8 cellular contexts compared by ENCODE assay signal in the genomic region with DNA sequence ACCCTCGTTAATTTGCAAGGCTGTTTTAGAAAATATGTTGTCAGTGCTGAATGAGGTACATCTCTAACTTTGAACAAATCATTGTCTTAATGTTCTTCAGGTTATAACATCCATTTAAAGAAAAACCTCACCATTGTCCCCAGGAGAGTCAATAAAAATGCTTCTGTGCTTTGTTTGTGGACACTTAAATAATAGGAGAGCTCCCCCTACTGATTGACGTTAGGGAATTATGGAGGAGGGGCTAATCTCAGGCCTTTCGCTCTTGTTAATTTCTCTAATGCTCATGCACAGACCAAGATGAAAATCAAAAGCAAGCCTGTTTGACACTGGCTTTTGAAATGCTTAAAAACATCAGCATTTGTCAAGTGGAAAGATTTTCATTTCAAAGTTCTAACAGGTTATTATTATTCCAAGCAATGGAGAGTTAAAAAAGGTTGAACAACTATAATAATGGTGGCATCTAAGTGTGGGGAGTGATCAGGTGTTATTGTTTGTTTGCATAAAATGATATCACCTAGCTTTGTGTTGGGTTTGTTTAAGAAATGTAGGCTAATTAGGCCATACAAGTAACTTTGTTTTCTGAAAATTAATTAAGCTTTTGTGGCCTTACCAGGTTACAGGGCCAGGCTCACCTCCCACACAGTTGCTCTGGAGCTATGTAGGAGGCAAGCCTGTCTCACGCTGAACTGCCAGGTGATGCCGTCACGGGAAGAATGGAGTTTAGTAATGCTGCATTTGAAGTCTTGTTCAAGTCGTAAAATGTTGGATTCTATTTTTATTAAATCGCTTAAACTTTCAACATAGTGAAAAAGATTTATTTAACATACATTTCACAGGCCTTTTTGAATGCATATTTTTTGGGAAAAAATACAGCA. TPM values are rescaled to one million over a fixed set of nuclear protein-coding genes. Genes with fewer than 3 reads are reported as not detected.
DNase-seq lines count a peak whose midpoint lies in the region; ATAC-seq and TF ChIP-seq lines count a peak whose summit lies in the region.

No MANE protein-coding gene starts in this region.

- no peaks in the 10 kb centered on the region for H3K36me3 Mint-ChIP-seq in osteocyte (ENCODE audit: unreplicated experiment)

- no peak for ATAC-seq in HG03457 (IDR thresholded peaks at IDR 0.05; ENCODE audit: unreplicated experiment)

- H3K4me3 ChIP-seq in GM12865 (ENCODE audit: low read depth, low read length): no peak overlapping the region

- no peaks in the 10 kb centered on the region for H3K27me3 Mint-ChIP-seq in osteocyte (ENCODE audit: unreplicated experiment)

- H3K27ac Mint-ChIP-seq in osteocyte (ENCODE audit: unreplicated experiment): no peak overlapping the region

- no peak overlapping the region for H3K4me3 Mint-ChIP-seq in osteocyte (ENCODE audit: unreplicated experiment)

- DNase-seq in GM12865 (ENCODE audit: low read depth): peak; percentile 43
- peak; percentile 62 for DNase-seq in HCEC 1CT
- DNase-seq in NCI-H1105 treated with DMSO at 0.1 percent for 48 hours (lab: John Stamatoyannopoulos, UW): peak; percentile 67
- peak; percentile 29 for DNase-seq in SW480 (ENCODE audit: low spot score)
- peak; percentile 54 for DNase-seq in fibroblast of the conjunctiva (ENCODE audit: low read depth)
- DNase-seq in osteocyte (ENCODE audit: extremely low spot score, unreplicated experiment): no peak
- no peak for DNase-seq in stimulated activated CD4-positive, alpha-beta T cell treated with anti-CD3 and anti-CD28 coated beads, Interleukin-12 subunit alpha, Interleukin-12 subunit beta, amount 100 ng/mL, for 4 hours

- TF ChIP-seq CTCF in GM12865 (IDR thresholded peaks at IDR 0.05; ENCODE audit: insufficient read depth, low read depth, low read length, missing control alignments): peak; percentile 30
- peak; percentile 79 for TF ChIP-seq CTCF in osteocyte (IDR thresholded peaks at IDR 0.05)

- H3K9me3 Mint-ChIP-seq in osteocyte (ENCODE audit: unreplicated experiment): peaks cover 18% of the 10 kb centered on the region

- H3K4me1 Mint-ChIP-seq in osteocyte (ENCODE audit: unreplicated experiment): peaks cover 11% of the 10 kb centered on the region

RNA-seq across cellular contexts. Expression of a gene that starts 51.7 kb away (rescaled TPM):
- total RNA-seq in osteocyte: not detected in 2 replicates

Comparison
In these comparisons a context has a peak if more than half of its experiments do, and no peak if none do; other contexts are left out.
1. DNase-seq: peak in GM12865 (single experiment), HCEC 1CT (single experiment), NCI-H1105 treated with DMSO at 0.1 percent for 48 hours (single experiment), SW480 (single experiment) and fibroblast of the conjunctiva (single experiment); none in osteocyte (single experiment) and stimulated activated CD4-positive, alpha-beta T cell treated with anti-CD3 and anti-CD28 coated beads, Interleukin-12 subunit alpha, Interleukin-12 subunit beta, amount 100 ng/mL, for 4 hours (single experiment).